ENCODE assay signal across 8 cellular contexts in the genomic region with DNA sequence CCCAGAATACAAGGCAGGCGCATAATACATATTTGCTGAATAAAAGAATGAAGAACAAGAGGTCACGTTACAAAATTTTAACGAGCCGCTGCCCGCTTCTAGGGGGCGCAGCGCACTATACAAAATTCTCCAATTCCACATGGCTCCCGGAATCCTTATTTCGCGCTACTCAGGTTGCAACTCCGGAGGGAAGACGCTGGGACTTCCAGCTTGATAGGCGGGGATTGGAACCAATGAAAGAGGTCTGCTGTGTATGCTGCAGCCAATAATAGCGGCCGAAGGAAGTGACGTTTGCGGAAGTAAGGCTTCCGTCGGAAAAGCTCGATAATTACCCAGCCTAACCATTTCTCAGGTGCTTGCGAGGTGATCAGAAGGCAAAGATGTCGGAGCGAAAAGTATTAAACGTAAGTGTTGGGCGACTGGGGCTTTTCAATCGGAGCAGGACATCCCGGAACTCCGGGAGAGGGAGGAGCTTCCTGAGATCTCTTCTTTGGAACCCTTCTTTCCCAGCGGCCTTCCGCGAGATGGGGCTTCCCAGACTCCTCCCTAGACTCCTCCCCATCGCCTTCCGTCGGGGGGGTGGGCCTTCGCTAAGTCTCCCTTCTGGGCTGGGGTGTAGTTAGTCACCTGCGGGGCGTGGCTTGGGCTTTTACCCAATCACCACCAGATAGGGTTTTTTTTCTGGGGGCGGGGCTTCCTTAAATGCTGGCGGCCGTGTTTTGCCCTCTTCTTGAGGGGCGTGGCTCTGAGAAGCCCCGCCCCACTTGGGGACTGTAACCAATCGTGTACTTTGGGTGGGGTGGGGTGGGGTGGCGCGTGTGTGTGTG. TPM values are rescaled to one million over a fixed set of nuclear protein-coding genes. Genes with fewer than 3 reads are reported as not detected.
A peak's percentile ranks its signal among the peaks of the same experiment; 100 is the strongest.
DNase-seq lines count a peak whose midpoint lies in the region; ATAC-seq and TF ChIP-seq lines count a peak whose summit lies in the region.

TSS of gene YJU2 (plus strand) at position 314 of the 827 bp plus-strand sequence. CDS start at position 381, 67 bp downstream.

- H3K27ac ChIP-seq in epithelial cell of prostate, result peak within 1 kb of the TSS; percentile 84

- peak; percentile 33; the same call in 1 of the 2 replicates for TF ChIP-seq EP300 in Ishikawa (IDR thresholded peaks at IDR 0.05; ENCODE audit: borderline replicate concordance)

- H3K4me1 ChIP-seq in mucosa of descending colon (ENCODE audit: low read depth), result peaks cover 4% of the 10 kb centered on the region

- peak; percentile 78 for ATAC-seq in GM21576 (IDR thresholded peaks at IDR 0.05; ENCODE audit: unreplicated experiment)
- peak; percentile 99 for ATAC-seq in mucosa of descending colon

- intact Hi-C loops in mucosa of descending colon (cut with DNase I, micrococcal nuclease), result no loop called here

- peak within 1 kb of the TSS; percentile 42 for H3K4me3 ChIP-seq in mucosa of descending colon

- TF ChIP-seq CTCF in mucosa of descending colon (IDR thresholded peaks at IDR 0.05), result no peak

- DNase-seq in DMS53 (lab: John Stamatoyannopoulos, UW), result peak; percentile 99
- DNase-seq in OCI-M2 (lab: John Stamatoyannopoulos, UW; ENCODE audit: unreplicated experiment), result peak; percentile 93
- DNase-seq in activated T-cell treated with anti-CD3 and anti-CD28 coated beads for 4 hours, result peak; percentile 99
- DNase-seq in epithelial cell of prostate (ENCODE audit: low read depth, low spot score), result peak; percentile 96
- DNase-seq in mucosa of descending colon, result peak; percentile 97 to 100 (median 99)
- DNase-seq in stimulated activated CD8-positive, alpha-beta memory T cell treated with anti-CD3 and anti-CD28 coated beads, Interleukin-4, amount 100 ng/mL, for 24 hours (ENCODE audit: low read depth), result peak; percentile 96

- peak; percentile 49 for TF ChIP-seq RAD21 in Ishikawa (IDR thresholded peaks at IDR 0.05; ENCODE audit: low read depth)

- peaks cover 5% of the 10 kb centered on the region for H3K9me3 ChIP-seq in mucosa of descending colon

- H3K36me3 ChIP-seq in mucosa of descending colon (ENCODE audit: low read depth), result peaks cover 3% of the 10 kb centered on the region

TF ChIP-seq in Ishikawa, 13 proteins besides CTCF, POLR2A, EP300 and RAD21:
- TF ChIP-seq, protein P1, sequence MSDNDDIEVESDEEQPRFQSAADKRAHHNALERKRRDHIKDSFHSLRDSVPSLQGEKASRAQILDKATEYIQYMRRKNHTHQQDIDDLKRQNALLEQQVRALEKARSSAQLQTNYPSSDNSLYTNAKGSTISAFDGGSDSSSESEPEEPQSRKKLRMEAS (IDR thresholded peaks at IDR 0.05), result peak; percentile 95
- TF ChIP-seq NFIC (IDR thresholded peaks at IDR 0.05) (0 out of 2 replicates have a peak, but pooled peaks have one; percentile 22), FOXM1 (IDR thresholded peaks at IDR 0.05; ENCODE audit: borderline replicate concordance, low read depth) (peak; percentile 69; the same call in 1 of the 2 replicates), CEBPB (IDR thresholded peaks at IDR 0.05) (0 out of 2 replicates have a peak, but pooled peaks have one; percentile 2), TEAD4 (IDR thresholded peaks at IDR 0.05) (peak; percentile 60), CREB1 (IDR thresholded peaks at IDR 0.05; ENCODE audit: low read depth) (peak; percentile 92), ZBTB7A (IDR thresholded peaks at IDR 0.05; ENCODE audit: low read depth) (no peak), USF1 (IDR thresholded peaks at IDR 0.05) (peak; percentile 73), YY1 (IDR thresholded peaks at IDR 0.05; ENCODE audit: low read depth) (peak; percentile 85), TCF12 (IDR thresholded peaks at IDR 0.05; ENCODE audit: low read depth) (peak; percentile 83), TAF1 (IDR thresholded peaks at IDR 0.05; ENCODE audit: low read depth) (peak; percentile 37; the same call in 1 of the 2 replicates), EGR1 (IDR thresholded peaks at IDR 0.05) (no peak)
- TF ChIP-seq, protein P2, sequence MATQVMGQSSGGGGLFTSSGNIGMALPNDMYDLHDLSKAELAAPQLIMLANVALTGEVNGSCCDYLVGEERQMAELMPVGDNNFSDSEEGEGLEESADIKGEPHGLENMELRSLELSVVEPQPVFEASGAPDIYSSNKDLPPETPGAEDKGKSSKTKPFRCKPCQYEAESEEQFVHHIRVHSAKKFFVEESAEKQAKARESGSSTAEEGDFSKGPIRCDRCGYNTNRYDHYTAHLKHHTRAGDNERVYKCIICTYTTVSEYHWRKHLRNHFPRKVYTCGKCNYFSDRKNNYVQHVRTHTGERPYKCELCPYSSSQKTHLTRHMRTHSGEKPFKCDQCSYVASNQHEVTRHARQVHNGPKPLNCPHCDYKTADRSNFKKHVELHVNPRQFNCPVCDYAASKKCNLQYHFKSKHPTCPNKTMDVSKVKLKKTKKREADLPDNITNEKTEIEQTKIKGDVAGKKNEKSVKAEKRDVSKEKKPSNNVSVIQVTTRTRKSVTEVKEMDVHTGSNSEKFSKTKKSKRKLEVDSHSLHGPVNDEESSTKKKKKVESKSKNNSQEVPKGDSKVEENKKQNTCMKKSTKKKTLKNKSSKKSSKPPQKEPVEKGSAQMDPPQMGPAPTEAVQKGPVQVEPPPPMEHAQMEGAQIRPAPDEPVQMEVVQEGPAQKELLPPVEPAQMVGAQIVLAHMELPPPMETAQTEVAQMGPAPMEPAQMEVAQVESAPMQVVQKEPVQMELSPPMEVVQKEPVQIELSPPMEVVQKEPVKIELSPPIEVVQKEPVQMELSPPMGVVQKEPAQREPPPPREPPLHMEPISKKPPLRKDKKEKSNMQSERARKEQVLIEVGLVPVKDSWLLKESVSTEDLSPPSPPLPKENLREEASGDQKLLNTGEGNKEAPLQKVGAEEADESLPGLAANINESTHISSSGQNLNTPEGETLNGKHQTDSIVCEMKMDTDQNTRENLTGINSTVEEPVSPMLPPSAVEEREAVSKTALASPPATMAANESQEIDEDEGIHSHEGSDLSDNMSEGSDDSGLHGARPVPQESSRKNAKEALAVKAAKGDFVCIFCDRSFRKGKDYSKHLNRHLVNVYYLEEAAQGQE (IDR thresholded peaks at IDR 0.05; ENCODE audit: low read depth), result no peak

RNA-seq across cellular contexts. Expression of gene YJU2, which starts in this region (rescaled TPM):
- total RNA-seq in mucosa of descending colon, result 10 to 100 TPM; 16.7 to 22.2 (median 20.0) TPM

Comparison
In these comparisons a context has a peak if more than half of its experiments do, and no peak if none do; other contexts are left out.
1. Peak in every context shown above with its lines: DNase-seq, ATAC-seq, H3K4me3 ChIP-seq and H3K27ac ChIP-seq.